Comparison of ENCODE assay signal across 16 cellular contexts in the genomic region with DNA sequence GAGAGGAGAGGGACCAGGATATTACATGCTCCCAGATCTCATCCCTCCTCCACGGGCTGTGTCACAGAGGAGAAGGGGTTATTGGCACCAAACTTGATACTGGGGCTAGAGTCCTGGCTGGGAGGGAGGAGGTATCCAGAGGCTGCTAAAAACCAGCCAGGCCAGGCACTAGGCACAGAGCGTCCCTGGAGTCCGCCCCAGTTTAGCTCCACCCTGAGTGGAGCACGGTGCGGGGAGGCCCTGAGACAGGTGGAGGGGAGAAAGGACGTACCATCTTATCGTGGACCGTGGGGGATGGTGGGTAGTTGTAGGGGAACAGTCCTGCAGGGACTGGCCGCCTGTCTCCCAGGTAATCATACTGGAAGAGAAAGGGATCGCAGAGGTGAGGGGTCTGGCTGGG. TPM values are rescaled to one million over a fixed set of nuclear protein-coding genes. Genes with fewer than 3 reads are reported as not detected.
"Had no signal": no experiment of that assay in that cellular context is flagged by ENCODE, and none has a peak within 500 bp of the region (broad histone marks: within the 10 kb centered on the region; RNA-seq: fewer than 3 reads in every experiment).

No MANE protein-coding gene starts in this region.

- H3K4me1 Mint-ChIP-seq: activated B cell treated with CpG ODN at 0.5 μM for 24 hours; activated CD4-positive, alpha-beta T cell treated with anti-CD3 and anti-CD28 coated beads, Interleukin-2, amount 10 ng/mL, durations not matched to agents 7 days and 5 days; activated naive CD4-positive, alpha-beta T cell treated with anti-CD3 and anti-CD28 coated beads, Interleukin-2, amount 10 ng/mL, durations not matched to agents 7 days and 5 days had no signal

- H3K27ac Mint-ChIP-seq: activated B cell treated with CpG ODN at 0.5 μM for 24 hours; activated CD4-positive, alpha-beta T cell treated with anti-CD3 and anti-CD28 coated beads, Interleukin-2, amount 10 ng/mL, durations not matched to agents 7 days and 5 days; activated naive CD4-positive, alpha-beta T cell treated with anti-CD3 and anti-CD28 coated beads, Interleukin-2, amount 10 ng/mL, durations not matched to agents 7 days and 5 days; stimulated activated naive B cell treated with anti-CD40 and anti-IgM and Interleukin-4, amounts not matched to agents 10 μg/mL and 1 μg/mL and 100 μg/mL, for 72 hours; T-helper 1 cell treated with Interleukin-12 subunit alpha and Interleukin-12 subunit beta and Interleukin-4 antibody, amounts not matched to agents 30 μg/mL and 1 μg/mL, for 36 hours had no signal

- H3K36me3 Mint-ChIP-seq: activated naive CD4-positive, alpha-beta T cell treated with anti-CD3 and anti-CD28 coated beads, Interleukin-2, amount 10 ng/mL, durations not matched to agents 7 days and 5 days; stimulated activated naive B cell treated with anti-CD40 and anti-IgM and Interleukin-4, amounts not matched to agents 10 μg/mL and 1 μg/mL and 100 μg/mL, for 72 hours had no signal

- DNase-seq: activated B cell treated with CpG ODN at 0.5 μM for 24 hours; activated CD4-positive, alpha-beta T cell treated with anti-CD3 and anti-CD28 coated beads, Interleukin-2, amount 10 ng/mL, durations not matched to agents 7 days and 5 days; activated CD8-positive, alpha-beta memory T cell treated with anti-CD3 and anti-CD28 coated beads for 24 hours; activated naive CD4-positive, alpha-beta T cell treated with anti-CD3 and anti-CD28 coated beads, Interleukin-2, amount 10 ng/mL, durations not matched to agents 7 days and 5 days; adrenal gland; hypothalamus; stimulated activated naive B cell treated with anti-CD40 and anti-IgM and Interleukin-4, amounts not matched to agents 10 μg/mL and 1 μg/mL and 100 μg/mL, for 72 hours; transverse colon had no signal

- H3K4me3 Mint-ChIP-seq: activated B cell treated with CpG ODN at 0.5 μM for 24 hours; activated CD4-positive, alpha-beta T cell treated with anti-CD3 and anti-CD28 coated beads, Interleukin-2, amount 10 ng/mL, durations not matched to agents 7 days and 5 days; activated naive CD4-positive, alpha-beta T cell treated with anti-CD3 and anti-CD28 coated beads, Interleukin-2, amount 10 ng/mL, durations not matched to agents 7 days and 5 days; central memory CD8-positive, alpha-beta T cell; stimulated activated naive B cell treated with anti-CD40 and anti-IgM and Interleukin-4, amounts not matched to agents 10 μg/mL and 1 μg/mL and 100 μg/mL, for 72 hours; T-helper 1 cell treated with Interleukin-12 subunit alpha and Interleukin-12 subunit beta and Interleukin-4 antibody, amounts not matched to agents 30 μg/mL and 1 μg/mL, for 36 hours had no signal

- H3K9me3 Mint-ChIP-seq: activated B cell treated with CpG ODN at 0.5 μM for 24 hours; activated CD4-positive, alpha-beta T cell treated with anti-CD3 and anti-CD28 coated beads, Interleukin-2, amount 10 ng/mL, durations not matched to agents 7 days and 5 days; activated naive CD4-positive, alpha-beta T cell treated with anti-CD3 and anti-CD28 coated beads, Interleukin-2, amount 10 ng/mL, durations not matched to agents 7 days and 5 days; central memory CD8-positive, alpha-beta T cell; stimulated activated naive B cell treated with anti-CD40 and anti-IgM and Interleukin-4, amounts not matched to agents 10 μg/mL and 1 μg/mL and 100 μg/mL, for 72 hours; T-helper 1 cell treated with Interleukin-12 subunit alpha and Interleukin-12 subunit beta and Interleukin-4 antibody, amounts not matched to agents 30 μg/mL and 1 μg/mL, for 36 hours had no signal

- H3K27me3 Mint-ChIP-seq: activated B cell treated with CpG ODN at 0.5 μM for 24 hours; activated CD4-positive, alpha-beta T cell treated with anti-CD3 and anti-CD28 coated beads, Interleukin-2, amount 10 ng/mL, durations not matched to agents 7 days and 5 days; stimulated activated naive B cell treated with anti-CD40 and anti-IgM and Interleukin-4, amounts not matched to agents 10 μg/mL and 1 μg/mL and 100 μg/mL, for 72 hours had no signal

- H3K9me3 ChIP-seq: adrenal gland, transverse colon had no signal

- H3K4me3 ChIP-seq: adrenal gland, skin epidermis, transverse colon had no signal

- H3K36me3 ChIP-seq: adrenal gland had no signal

- H3K4me1 ChIP-seq: adrenal gland, transverse colon had no signal

- H3K27me3 ChIP-seq: adrenal gland, transverse colon had no signal

RNA-seq across cellular contexts. Expression of gene GOLT1A, which starts 42.7 kb away (rescaled TPM):
- total RNA-seq: activated B cell treated with CpG ODN at 0.5 μM for 24 hours; activated CD4-positive, alpha-beta T cell treated with anti-CD3 and anti-CD28 coated beads, Interleukin-2, amount 10 ng/mL, durations not matched to agents 7 days and 5 days; esophagus mucosa; glomerular endothelial cell; mesenteric fat pad; subcutaneous adipose tissue had no signal
- polyA plus RNA-seq: neural cell had no signal
